20 cellular contexts compared by ENCODE assay signal in genomic region chr6:10350720-10351119, GRCh38.
"Had no signal": no experiment of that assay in that cellular context is flagged by ENCODE, and none has a peak within 500 bp of the region (broad histone marks: within the 10 kb centered on the region; RNA-seq: fewer than 3 reads in every experiment).

No MANE protein-coding gene starts in this region.

- H2AFZ ChIP-seq: parathyroid adenoma had no signal

- H3K9ac ChIP-seq: parathyroid adenoma had no signal

- H3K27ac ChIP-seq: coronary artery, neutrophil, parathyroid adenoma, thoracic aorta, tibial nerve had no signal

- H3K4me3 ChIP-seq: coronary artery, esophagus squamous epithelium, lung, mucosa of descending colon, thoracic aorta, tibial nerve had no signal

- H3K79me2 ChIP-seq: parathyroid adenoma had no signal

- H3K27me3 ChIP-seq: esophagus squamous epithelium, tibial nerve had no signal

- H3K36me3 ChIP-seq: esophagus squamous epithelium, neutrophil, thoracic aorta, tibial nerve had no signal

- DNase-seq: dermis blood vessel endothelial cell; esophagus squamous epithelium; hypothalamus; immature natural killer cell; kidney; mesenchymal stem cell; mucosa of descending colon; naive B cell; stimulated activated CD4-positive, alpha-beta T cell treated with anti-CD3 and anti-CD28 coated beads, Interleukin-4, amount 100 ng/mL, for 4 hours; stimulated activated naive CD8-positive, alpha-beta T cell treated with anti-CD3 and anti-CD28 coated beads, Interleukin-15, Interleukin-2, amounts not matched to agents 100 U/mL and 50 U/mL, for 24 hours; substantia nigra had no signal

- H3K4me1 ChIP-seq: parathyroid adenoma, tibial nerve had no signal

- ATAC-seq: left lobe of liver; mucosa of descending colon; sciatic nerve; stimulated activated naive CD8-positive, alpha-beta T cell treated with anti-CD3 and anti-CD28 coated beads, Interleukin-15, Interleukin-2, amounts not matched to agents 100 U/mL and 50 U/mL, for 24 hours had no signal

- FAIRE-seq: frontal cortex, kidney had no signal

- H3K9me3 ChIP-seq: esophagus squamous epithelium, mucosa of descending colon, neutrophil, thoracic aorta had no signal
